23 cellular contexts compared by ENCODE assay signal in genomic region chr1:47791879-47792608, GRCh38.
DNase-seq lines count a peak whose midpoint lies in the region; ATAC-seq, FAIRE-seq and TF ChIP-seq lines count a peak whose summit lies in the region.
"Had no signal": no experiment of that assay in that cellular context is flagged by ENCODE, and none has a peak within 500 bp of the region (broad histone marks: within the 10 kb centered on the region; RNA-seq: fewer than 3 reads in every experiment).

No MANE protein-coding gene starts in this region.

- WGBS in HepG2 (ENCODE audit: low lambda C conversion rate): 35% methylated on average over 7 of the region's 7 CpGs

- CTCF ChIA-PET in HepG2 (lab: Yijun Ruan, JAX; ENCODE audit: low intra/inter-chr PET ratio, low total read pairs): no interaction called here

- FAIRE-seq in bronchial epithelial cell (lab: Jason Lieb, UNC): peak; percentile 13
- no peak for FAIRE-seq in HepG2 (lab: Jason Lieb, UNC)
- FAIRE-seq: H54 had no signal

- H3K79me2 ChIP-seq in osteoblast (ENCODE audit: insufficient read depth, low read length): no peaks in the 10 kb centered on the region
- no peaks in the 10 kb centered on the region for H3K79me2 ChIP-seq in HepG2 (ENCODE audit: insufficient read depth, low read length)

- DNase-seq in A172 (ENCODE audit: low spot score) (peak; percentile 53), MG63 (peak; percentile 86), bronchial epithelial cell (ENCODE audit: low read depth) (peak; percentile 44), osteoblast (ENCODE audit: insufficient read length, low spot score, missing footprints) (peak; percentile 66), lower lobe of right lung (no peak), HT-29 (ENCODE audit: low spot score) (no peak), HepG2 (ENCODE audit: low spot score) (no peak)
- DNase-seq: activated CD4-positive, alpha-beta T cell treated with anti-CD3 and anti-CD28 coated beads for 4 hours; activated naive CD4-positive, alpha-beta T cell; activated T-cell treated with anti-CD3 and anti-CD28 coated beads, Interleukin-2, amount 50 U/mL, for 24 hours; brain microvascular endothelial cell; heart right ventricle; mesenchymal stem cell; NCI-H1105 treated with DMSO at 0.1 percent for 48 hours; NCI-H2081; NCI-H226; psoas muscle; RPMI8226; stimulated activated naive CD4-positive, alpha-beta T cell; T-helper 2 cell; uterus had no signal

- H3K4me2 ChIP-seq in osteoblast (ENCODE audit: insufficient read depth, low read length) (no peak overlapping the region), HepG2 (ENCODE audit: low read depth, low read length) (no peak overlapping the region)

- H3K4me1 ChIP-seq in osteoblast (ENCODE audit: insufficient read depth, low read length) (no peaks in the 10 kb centered on the region), lower lobe of right lung (no peaks in the 10 kb centered on the region), HepG2 (ENCODE audit: insufficient read depth, low read length) (peaks cover 6% of the 10 kb centered on the region; the same call in 1 of the 2 replicates)
- H3K4me1 ChIP-seq: psoas muscle, uterus had no signal

- H3K36me3 ChIP-seq in MG63 (peaks cover 1% of the 10 kb centered on the region), bronchial epithelial cell (ENCODE audit: control insufficient read depth, insufficient read depth, low read length) (no peaks in the 10 kb centered on the region), osteoblast (ENCODE audit: insufficient read depth, low read length) (no peaks in the 10 kb centered on the region), lower lobe of right lung (no peaks in the 10 kb centered on the region), HepG2 (replicated peaks in 1 of 2; ENCODE audit: control insufficient read depth in 1 of 2, insufficient read depth in 2 of 2, low read length in 2 of 2) (no peaks in the 10 kb centered on the region)
- H3K36me3 ChIP-seq: brain microvascular endothelial cell, heart right ventricle, uterus had no signal

- intact Hi-C loops in lower lobe of right lung (cut with DNase I): no loop called here
- intact Hi-C loops in HepG2 (cut with micrococcal nuclease; ENCODE audit: unreplicated experiment): no loop called here

- TF ChIP-seq CTCF in bronchial epithelial cell (IDR thresholded peaks at IDR 0.05; ENCODE audit: insufficient read depth, low read length, severe bottlenecking) (no peak), osteoblast (IDR thresholded peaks at IDR 0.05; ENCODE audit: extremely low read depth, low read depth, low read length) (no peak), lower lobe of right lung (IDR thresholded peaks at IDR 0.05) (no peak), HepG2 (CRISPR knock-in tag; IDR thresholded peaks at IDR 0.05) (no peak)

- H2AFZ ChIP-seq in osteoblast (ENCODE audit: low read length) (no peak overlapping the region), HepG2 (ENCODE audit: low read length) (no peak overlapping the region)

- H3K9ac ChIP-seq in HepG2 (ENCODE audit: insufficient read depth, low read depth, low read length): no peak overlapping the region

- H4K20me1 ChIP-seq in osteoblast (ENCODE audit: insufficient read depth, low read length) (no peaks in the 10 kb centered on the region), HepG2 (ENCODE audit: insufficient read depth, low read length) (no peaks in the 10 kb centered on the region)

- TF ChIP-seq RAD21 in HepG2 (CRISPR knock-in tag; IDR thresholded peaks at IDR 0.05): no peak

- H3K4me3 ChIP-seq in MG63: no peak overlapping the region
- no peak overlapping the region for H3K4me3 ChIP-seq in bronchial epithelial cell (ENCODE audit: low read depth, low read length)
- no peak overlapping the region for H3K4me3 ChIP-seq in osteoblast (ENCODE audit: insufficient read depth, low read length)
- H3K4me3 ChIP-seq in lower lobe of right lung: no peak overlapping the region
- H3K4me3 ChIP-seq in HepG2 (replicated peaks in 1 of 3; ENCODE audit: insufficient read depth in 1 of 3, low read depth in 2 of 3, low read length in 3 of 3): no peak overlapping the region
- H3K4me3 ChIP-seq: heart right ventricle, psoas muscle, uterus had no signal

- in situ Hi-C loops in HepG2 (cut with HindIII; ENCODE audit: extremely low pct_ligation_motif_present, low pct_unique_long_range_greater_than_20kb): no loop called here

- no peak for ATAC-seq in lower lobe of right lung
- ATAC-seq in HepG2: no peak
- ATAC-seq in GM19351 (IDR thresholded peaks at IDR 0.05; ENCODE audit: unreplicated experiment): no peak
- ATAC-seq: heart right ventricle had no signal

- POLR2A ChIA-PET in HepG2 (lab: Yijun Ruan, JAX): no interaction called here

- no peaks in the 10 kb centered on the region for H3K27me3 ChIP-seq in MG63
- no peaks in the 10 kb centered on the region for H3K27me3 ChIP-seq in bronchial epithelial cell (ENCODE audit: control insufficient read depth, insufficient read depth, low read length)
- H3K27me3 ChIP-seq in osteoblast (ENCODE audit: insufficient read depth, low read length): no peaks in the 10 kb centered on the region
- H3K27me3 ChIP-seq in lower lobe of right lung (ENCODE audit: low read depth): no peaks in the 10 kb centered on the region
- 0 out of 5 replicates have a peak, but pooled peaks cover 0 to 3% of the 10 kb centered on the region in 2 experiments for H3K27me3 ChIP-seq in HepG2 (ENCODE audit: control insufficient read depth in 1 of 2, insufficient read depth in 2 of 2, low read length in 2 of 2)
- H3K27me3 ChIP-seq: brain microvascular endothelial cell, heart right ventricle, uterus had no signal

- no peak for TF ChIP-seq POLR2A in HepG2 (IDR thresholded peaks at IDR 0.05; ENCODE audit: insufficient read depth in 1 of 2, low read depth in 2 of 2, low read length in 2 of 2)

- H3K27ac ChIP-seq in osteoblast (ENCODE audit: low read depth, low read length) (no peak overlapping the region), lower lobe of right lung (no peak overlapping the region), HepG2 (ENCODE audit: extremely low read length, insufficient read depth, low read length) (no peak overlapping the region)
- H3K27ac ChIP-seq: brain microvascular endothelial cell, heart right ventricle, psoas muscle, uterus had no signal

- no TSS peak for BruUV-seq in HepG2 (replicated peaks; lab: Mats Ljungman, UMichigan)

- H3K9me3 ChIP-seq in MG63 (no peaks in the 10 kb centered on the region), osteoblast (ENCODE audit: low read depth, low read length) (no peaks in the 10 kb centered on the region), lower lobe of right lung (no peaks in the 10 kb centered on the region), HepG2 (ENCODE audit: low read length) (no peaks in the 10 kb centered on the region)
- H3K9me3 ChIP-seq: heart right ventricle, psoas muscle, uterus had no signal

- TF ChIP-seq EP300 in HepG2 (IDR thresholded peaks at IDR 0.05; ENCODE audit: low read depth in 2 of 2, low read length in 2 of 2): no peak
- no peak for TF ChIP-seq EP300 in HepG2 (CRISPR knock-in tag; IDR thresholded peaks at IDR 0.05; ENCODE audit: borderline replicate concordance)

TF ChIP-seq in HepG2, 621 proteins besides CTCF, POLR2A, EP300 and RAD21 (continues in another document):
- TF ChIP-seq, protein P1, sequence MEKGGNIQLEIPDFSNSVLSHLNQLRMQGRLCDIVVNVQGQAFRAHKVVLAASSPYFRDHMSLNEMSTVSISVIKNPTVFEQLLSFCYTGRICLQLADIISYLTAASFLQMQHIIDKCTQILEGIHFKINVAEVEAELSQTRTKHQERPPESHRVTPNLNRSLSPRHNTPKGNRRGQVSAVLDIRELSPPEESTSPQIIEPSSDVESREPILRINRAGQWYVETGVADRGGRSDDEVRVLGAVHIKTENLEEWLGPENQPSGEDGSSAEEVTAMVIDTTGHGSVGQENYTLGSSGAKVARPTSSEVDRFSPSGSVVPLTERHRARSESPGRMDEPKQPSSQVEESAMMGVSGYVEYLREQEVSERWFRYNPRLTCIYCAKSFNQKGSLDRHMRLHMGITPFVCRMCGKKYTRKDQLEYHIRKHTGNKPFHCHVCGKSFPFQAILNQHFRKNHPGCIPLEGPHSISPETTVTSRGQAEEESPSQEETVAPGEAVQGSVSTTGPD (CRISPR knock-in tag; IDR thresholded peaks at IDR 0.05): no peak
- no peak for TF ChIP-seq ZNF841 (CRISPR knock-in tag; IDR thresholded peaks at IDR 0.05; ENCODE audit: borderline replicate concordance)
- no peak for TF ChIP-seq ZNF781 (CRISPR knock-in tag; IDR thresholded peaks at IDR 0.05; ENCODE audit: borderline replicate concordance, not compliant biosample characterization)
- TF ChIP-seq ZNF251 (CRISPR knock-in tag; IDR thresholded peaks at IDR 0.05): no peak
- TF ChIP-seq MBNL3 (CRISPR knock-in tag; conservative IDR thresholded peaks at IDR 0.05): no peak
- no peak for TF ChIP-seq MED1 (CRISPR knock-in tag; IDR thresholded peaks at IDR 0.05)
- TF ChIP-seq ISL2 (CRISPR knock-in tag; IDR thresholded peaks at IDR 0.05): no peak
- no peak for TF ChIP-seq REST (IDR thresholded peaks at IDR 0.05; ENCODE audit: borderline replicate concordance in 1 of 2, low read depth in 1 of 2, low read length in 2 of 2)
- TF ChIP-seq ATF7 (IDR thresholded peaks at IDR 0.05): no peak
- no peak for TF ChIP-seq ATF7 (CRISPR knock-in tag; IDR thresholded peaks at IDR 0.05)
- no peak for TF ChIP-seq GABPA (IDR thresholded peaks at IDR 0.05; ENCODE audit: low read depth, low read length)
- no peak for TF ChIP-seq GABPA (CRISPR knock-in tag; IDR thresholded peaks at IDR 0.05; ENCODE audit: low read depth)

Comparison
In these comparisons a context has a peak if more than half of its experiments do, and no peak if none do; other contexts are left out.
1. DNase-seq: peak in A172 (single experiment), MG63 (single experiment), bronchial epithelial cell (single experiment) and osteoblast (single experiment); none in lower lobe of right lung (single experiment), HT-29 (single experiment) and HepG2 (single experiment).